In the genomic region with DNA sequence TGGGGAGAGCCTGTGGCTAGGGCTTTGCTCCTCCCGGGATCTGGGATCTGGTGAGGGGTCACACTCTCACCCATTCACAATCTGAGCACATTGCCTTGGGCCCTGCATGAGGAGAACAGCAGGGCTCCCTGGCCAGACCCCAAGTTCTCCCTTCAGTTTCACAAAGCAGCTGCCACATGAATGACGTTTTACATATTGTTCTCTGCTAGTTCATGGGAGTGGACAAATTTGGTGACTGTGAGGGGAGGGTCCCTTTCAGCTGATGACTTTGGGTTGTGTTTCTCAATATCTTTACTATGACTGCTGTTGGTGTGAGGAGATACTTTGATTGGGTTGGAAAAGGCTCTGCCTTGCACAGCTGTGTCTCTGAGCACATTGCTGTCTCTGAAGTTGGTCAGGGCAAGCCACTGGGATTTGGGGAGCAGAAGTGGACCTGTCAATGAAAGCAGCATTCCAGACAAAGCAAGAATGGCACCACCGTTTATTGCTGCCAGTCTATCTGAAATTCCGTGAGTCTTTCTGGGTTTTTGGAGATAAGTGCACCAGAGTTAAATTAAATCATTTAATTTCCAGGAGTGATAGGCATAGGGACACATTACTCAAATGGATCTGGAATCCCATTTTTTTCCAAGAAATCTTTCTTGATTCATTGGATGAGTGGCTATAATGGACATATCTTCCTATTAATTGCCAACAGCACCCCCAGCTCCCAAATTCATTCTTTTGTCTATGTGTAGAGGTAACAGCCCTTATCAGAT, we compare ENCODE assay signal across 24 cellular contexts. TPM values are rescaled to one million over a fixed set of nuclear protein-coding genes. Genes with fewer than 3 reads are reported as not detected.
DNase-seq lines count a peak whose midpoint lies in the region; FAIRE-seq and TF ChIP-seq lines count a peak whose summit lies in the region.
"Had no signal": no experiment of that assay in that cellular context is flagged by ENCODE, and none has a peak within 500 bp of the region (broad histone marks: within the 10 kb centered on the region; RNA-seq: fewer than 3 reads in every experiment).

No MANE protein-coding gene starts in this region.

- H3K27ac ChIP-seq in breast epithelium (peak overlapping the region in 1 of 2 donors; percentile 69), transverse colon (no peak overlapping the region), SJCRH30 (no peak overlapping the region), prostate gland (no peak overlapping the region)
- H3K27ac ChIP-seq: body of pancreas, epithelial cell of prostate had no signal

- TSS peak; percentile 76 for BruUV-seq in MCF 10A (replicated peaks; lab: Mats Ljungman, UMichigan)

- H3K36me3 Mint-ChIP-seq in MCF 10A (ENCODE audit: insufficient read depth, unreplicated experiment): no peaks in the 10 kb centered on the region
- H3K36me3 Mint-ChIP-seq: activated naive CD4-positive, alpha-beta T cell treated with anti-CD3 and anti-CD28 coated beads, Interleukin-2, amount 50 U/mL, for 72 hours; naive thymus-derived CD8-positive, alpha-beta T cell had no signal

- CTCF ChIA-PET in MCF 10A (lab: Yijun Ruan, JAX): interaction anchor here (0.7 to 4.7 kb wide), 6 partner anchors 10 to 331 kb away, joined by 3 to 26 read pairs (median 5); no protein-coding TSS in a partner anchor

- intact Hi-C loops in MCF 10A (cut with micrococcal nuclease) (no loop called here), breast epithelium (cut with DNase I; ENCODE audit: low total_unique reads) (loop anchor here (5.0 kb wide), 1 partner anchor 1616 kb away; no protein-coding TSS in a partner anchor), lower leg skin (cut with DNase I; ENCODE audit: low total_unique reads) (no loop called here), transverse colon (cut with DNase I; ENCODE audit: low total_unique reads) (no loop called here), prostate gland (cut with DNase I) (no loop called here)

- TF ChIP-seq EP300 in transverse colon (IDR thresholded peaks at IDR 0.05; ENCODE audit: low read depth): no peak

- no peaks in the 10 kb centered on the region for H3K27me3 ChIP-seq in breast epithelium
- H3K27me3 ChIP-seq in transverse colon: no peaks in the 10 kb centered on the region
- H3K27me3 ChIP-seq in SJCRH30: peaks cover 6% of the 10 kb centered on the region
- H3K27me3 ChIP-seq in prostate gland (replicated peaks; ENCODE audit: insufficient read depth): no peaks in the 10 kb centered on the region
- H3K27me3 ChIP-seq: body of pancreas had no signal

- H3K9me3 ChIP-seq in breast epithelium (no peaks in the 10 kb centered on the region), transverse colon (no peaks in the 10 kb centered on the region), SJCRH30 (replicated peaks) (no peaks in the 10 kb centered on the region), prostate gland (no peaks in the 10 kb centered on the region)
- H3K9me3 ChIP-seq: body of pancreas had no signal

- peak; percentile 71 for DNase-seq in MCF 10A (ENCODE audit: unreplicated experiment)
- DNase-seq in breast epithelium (ENCODE audit: low spot score in 2 of 2): no peak
- peak; percentile 94 for DNase-seq in fibroblast of pulmonary artery (ENCODE audit: low read depth)
- peak; percentile 38 to 89 for DNase-seq in lower leg skin (ENCODE audit: low spot score in 2 of 2)
- peak; percentile 21 for DNase-seq in transverse colon
- DNase-seq in SJCRH30: no peak
- no peak for DNase-seq in GM12892 (ENCODE audit: insufficient read length)
- no peak for DNase-seq in prostate gland (ENCODE audit: low spot score)
- DNase-seq: activated B cell treated with CpG ODN at 0.5 μM for 24 hours; naive thymus-derived CD8-positive, alpha-beta T cell; NCI-H1417 treated with DMSO at 0.1 percent for 48 hours; NCI-H526 treated with DMSO at 0.1 percent for 48 hours; OCI-M1; SHP77 treated with DMSO at 0.1 percent for 48 hours had no signal

- TF ChIP-seq POLR2A in breast epithelium (IDR thresholded peaks at IDR 0.05) (no peak), lower leg skin (IDR thresholded peaks at IDR 0.05) (no peak), transverse colon (IDR thresholded peaks at IDR 0.05) (no peak), GM12892 (IDR thresholded peaks at IDR 0.05; ENCODE audit: low read depth, low read length) (no peak), prostate gland (IDR thresholded peaks at IDR 0.05) (no peak)

- peak overlapping the region; percentile 43 for H3K27ac Mint-ChIP-seq in MCF 10A (ENCODE audit: low read depth, unreplicated experiment)
- H3K27ac Mint-ChIP-seq: activated B cell treated with CpG ODN at 0.5 μM for 24 hours; activated naive CD4-positive, alpha-beta T cell treated with anti-CD3 and anti-CD28 coated beads, Interleukin-2, amount 50 U/mL, for 72 hours; activated T-helper 1 cell treated with anti-CD3 and anti-CD28 coated beads, Interleukin-12 subunit alpha, Interleukin-12 subunit beta, Interleukin-2, Interleukin-4 antibody, amounts not matched to agents 30 ng/mL and 10 ng/mL and 1 ng/mL, durations not matched to agents 14 hours and 24 hours and 36 hours; T-helper 2 cell treated with Interferon-gamma antibody and Interleukin-4, amounts not matched to agents 5 μg/mL and 100 μg/mL, for 36 hours had no signal

- H3K27me3 Mint-ChIP-seq in MCF 10A (ENCODE audit: insufficient read depth, unreplicated experiment): no peaks in the 10 kb centered on the region

- peak overlapping the region in 1 of 3 donors; percentile 25 for H3K4me3 ChIP-seq in breast epithelium
- no peak overlapping the region for H3K4me3 ChIP-seq in fibroblast of pulmonary artery (replicated peaks; ENCODE audit: low read depth, low read length)
- no peak overlapping the region for H3K4me3 ChIP-seq in lower leg skin (ENCODE audit: low read depth, poor library complexity, severe bottlenecking)
- no peak overlapping the region for H3K4me3 ChIP-seq in transverse colon
- no peak overlapping the region for H3K4me3 ChIP-seq in SJCRH30
- H3K4me3 ChIP-seq in prostate gland: no peak overlapping the region
- H3K4me3 ChIP-seq: body of pancreas had no signal

- FAIRE-seq in GM12892 (lab: Jason Lieb, UNC): no peak
- FAIRE-seq: D721Med, G401.6, H54, HTR-8/SVneo had no signal

- no peak for TF ChIP-seq CTCF in MCF 10A (IDR thresholded peaks at IDR 0.05; ENCODE audit: unreplicated experiment)
- no peak for TF ChIP-seq CTCF in breast epithelium (IDR thresholded peaks at IDR 0.05)
- TF ChIP-seq CTCF in fibroblast of pulmonary artery (IDR thresholded peaks at IDR 0.05; ENCODE audit: low read length, missing control alignments): no peak
- TF ChIP-seq CTCF in lower leg skin (IDR thresholded peaks at IDR 0.05): no peak
- no peak for TF ChIP-seq CTCF in transverse colon (IDR thresholded peaks at IDR 0.05)
- no peak for TF ChIP-seq CTCF in prostate gland (IDR thresholded peaks at IDR 0.05)

- in situ Hi-C loops in transverse colon (cut with MboI; ENCODE audit: low pct_ligation_motif_present in 1 of 4, low pct_unique_long_range_greater_than_20kb in 1 of 4, low sequenced_read_pairs in 3 of 4): loop anchor here in 3 of 4 donors (10.0 to 25.0 kb wide), 3 partner anchors 316 to 564 kb away; a partner anchor contains a TSS

- POLR2A ChIA-PET in MCF 10A (lab: Yijun Ruan, JAX): interaction anchor here (1.0 kb wide), 1 partner anchor 36 kb away, joined by 4 read pairs; no protein-coding TSS in a partner anchor

- H3K4me1 Mint-ChIP-seq in MCF 10A (ENCODE audit: insufficient read depth, unreplicated experiment): peaks cover 22% of the 10 kb centered on the region
- H3K4me1 Mint-ChIP-seq: activated B cell treated with CpG ODN at 0.5 μM for 24 hours; naive thymus-derived CD8-positive, alpha-beta T cell had no signal

- no peaks in the 10 kb centered on the region for H3K9me3 Mint-ChIP-seq in MCF 10A (ENCODE audit: unreplicated experiment)
- H3K9me3 Mint-ChIP-seq: activated B cell treated with CpG ODN at 0.5 μM for 24 hours; activated naive CD4-positive, alpha-beta T cell treated with anti-CD3 and anti-CD28 coated beads, Interleukin-2, amount 50 U/mL, for 72 hours; activated T-helper 1 cell treated with anti-CD3 and anti-CD28 coated beads, Interleukin-12 subunit alpha, Interleukin-12 subunit beta, Interleukin-2, Interleukin-4 antibody, amounts not matched to agents 30 ng/mL and 10 ng/mL and 1 ng/mL, durations not matched to agents 14 hours and 24 hours and 36 hours; naive thymus-derived CD8-positive, alpha-beta T cell; T-helper 2 cell treated with Interferon-gamma antibody and Interleukin-4, amounts not matched to agents 5 μg/mL and 100 μg/mL, for 36 hours had no signal

- H3K4me1 ChIP-seq in breast epithelium (peaks cover 0 to 8% of the 10 kb centered on the region in 2 donors), transverse colon (peaks cover 0 to 8% (median 1%) of the 10 kb centered on the region in 4 donors), SJCRH30 (no peaks in the 10 kb centered on the region), prostate gland (replicated peaks) (no peaks in the 10 kb centered on the region)
- H3K4me1 ChIP-seq: body of pancreas had no signal

- 64 to 72% methylated on average over 4 of the region's 4 CpGs for WGBS in lower leg skin, 2 donors
- WGBS in transverse colon (ENCODE audit: low coverage in 1 of 2), 2 donors: 69 to 75% methylated on average over 3 to 4 of the region's 4 CpGs
- 46% methylated on average over 4 of the region's 4 CpGs for WGBS in prostate gland

- no peaks in the 10 kb centered on the region for H3K36me3 ChIP-seq in breast epithelium
- no peaks in the 10 kb centered on the region for H3K36me3 ChIP-seq in transverse colon
- H3K36me3 ChIP-seq in SJCRH30: no peaks in the 10 kb centered on the region
- no peaks in the 10 kb centered on the region for H3K36me3 ChIP-seq in prostate gland

- peak overlapping the region; percentile 25 for H3K4me3 Mint-ChIP-seq in MCF 10A (ENCODE audit: unreplicated experiment)
- H3K4me3 Mint-ChIP-seq: activated B cell treated with CpG ODN at 0.5 μM for 24 hours; activated T-helper 1 cell treated with anti-CD3 and anti-CD28 coated beads, Interleukin-12 subunit alpha, Interleukin-12 subunit beta, Interleukin-2, Interleukin-4 antibody, amounts not matched to agents 30 ng/mL and 10 ng/mL and 1 ng/mL, durations not matched to agents 14 hours and 24 hours and 36 hours; naive thymus-derived CD8-positive, alpha-beta T cell; T-helper 2 cell treated with Interferon-gamma antibody and Interleukin-4, amounts not matched to agents 5 μg/mL and 100 μg/mL, for 36 hours had no signal

RNA-seq across cellular contexts. Expression of a gene that starts 10.3 kb away (rescaled TPM):
- total RNA-seq in MCF 10A (2022): not detected in 2 replicates
- 100 to 1,000 TPM in 1 of 3 donors, 10 to 100 TPM in 2; 27.4 to 170 (median 46.9) TPM for total RNA-seq in breast epithelium
- total RNA-seq in lower leg skin: 10 to 100 TPM in 3 of 4 donors, 1 to 10 TPM in 1; 5.2 to 16.5 (median 14.4) TPM
- total RNA-seq in transverse colon: 1 to 10 TPM; 1.1 to 7.9 (median 5.1) TPM
- total RNA-seq in SJCRH30 (2014; rRNA removed; shearing (Covaris generic)): not detected in 2 replicates
- not detected for polyA plus RNA-seq in GM12892 (2012; ENCODE audit: missing spikeins)
- total RNA-seq in prostate gland: 1 to 10 TPM; 5.6 to 9.7 TPM
- total RNA-seq: activated B cell treated with CpG ODN at 0.5 μM for 24 hours; activated CD8-positive, alpha-beta memory T cell treated with anti-CD3 and anti-CD28 coated beads for 36 hours; activated naive CD4-positive, alpha-beta T cell treated with anti-CD3 and anti-CD28 coated beads, Interleukin-2, amount 50 U/mL, for 72 hours; activated T-helper 1 cell treated with anti-CD3 and anti-CD28 coated beads, Interleukin-12 subunit alpha, Interleukin-12 subunit beta, Interleukin-2, Interleukin-4 antibody, amounts not matched to agents 30 ng/mL and 10 ng/mL and 1 ng/mL, durations not matched to agents 14 hours and 24 hours and 36 hours; naive thymus-derived CD8-positive, alpha-beta T cell had no signal
- polyA plus RNA-seq: naive thymus-derived CD8-positive, alpha-beta T cell had no signal

Comparison
In these comparisons a context has a peak if more than half of its experiments do, and no peak if none do; other contexts are left out.
1. DNase-seq: peak in MCF 10A (single experiment), fibroblast of pulmonary artery (single experiment), lower leg skin (2 of 2) and transverse colon (single experiment); none in breast epithelium (0 of 2), SJCRH30 (0 of 2), GM12892 (single experiment) and prostate gland (single experiment).